ENCODE assay signal across 18 cellular contexts in genomic region chr6:90238663-90239542, GRCh38. TPM values are rescaled to one million over a fixed set of nuclear protein-coding genes. Genes with fewer than 3 reads are reported as not detected.
DNase-seq lines count a peak whose midpoint lies in the region; ATAC-seq lines count a peak whose summit lies in the region.
"Had no signal": no experiment of that assay in that cellular context is flagged by ENCODE, and none has a peak within 500 bp of the region (broad histone marks: within the 10 kb centered on the region; RNA-seq: fewer than 3 reads in every experiment).

No MANE protein-coding gene starts in this region.

- no peaks in the 10 kb centered on the region for H3K9me3 Mint-ChIP-seq in activated T-cell treated with anti-CD3 and anti-CD28 coated beads, Interleukin-2, amount 50 U/mL, for 72 hours
- no peaks in the 10 kb centered on the region for H3K9me3 Mint-ChIP-seq in stimulated activated memory B cell treated with anti-CD40 and anti-IgM and Interleukin-4, amounts not matched to agents 10 μg/mL and 1 μg/mL and 100 μg/mL, for 72 hours
- H3K9me3 Mint-ChIP-seq: IgD-negative memory B cell had no signal

- no peaks in the 10 kb centered on the region for H3K27me3 Mint-ChIP-seq in activated T-cell treated with anti-CD3 and anti-CD28 coated beads, Interleukin-2, amount 50 U/mL, for 72 hours (ENCODE audit: low read depth)
- H3K27me3 Mint-ChIP-seq in T-helper 17 cell, result no peaks in the 10 kb centered on the region
- H3K27me3 Mint-ChIP-seq in stimulated activated memory B cell treated with anti-CD40 and anti-IgM and Interleukin-4, amounts not matched to agents 10 μg/mL and 1 μg/mL and 100 μg/mL, for 72 hours, result no peaks in the 10 kb centered on the region
- H3K27me3 Mint-ChIP-seq: IgD-negative memory B cell had no signal

- H3K27ac Mint-ChIP-seq in activated T-cell treated with anti-CD3 and anti-CD28 coated beads, Interleukin-2, amount 50 U/mL, for 72 hours, result peak overlapping the region; percentile 91
- H3K27ac Mint-ChIP-seq in T-helper 17 cell, result peak overlapping the region; percentile 79
- peak overlapping the region; percentile 72 for H3K27ac Mint-ChIP-seq in stimulated activated memory B cell treated with anti-CD40 and anti-IgM and Interleukin-4, amounts not matched to agents 10 μg/mL and 1 μg/mL and 100 μg/mL, for 72 hours

- H3K4me1 Mint-ChIP-seq in activated T-cell treated with anti-CD3 and anti-CD28 coated beads, Interleukin-2, amount 50 U/mL, for 72 hours (ENCODE audit: low read depth), result peaks cover 88% of the 10 kb centered on the region
- peaks cover 35% of the 10 kb centered on the region for H3K4me1 Mint-ChIP-seq in T-helper 17 cell
- peaks cover 33% of the 10 kb centered on the region for H3K4me1 Mint-ChIP-seq in stimulated activated memory B cell treated with anti-CD40 and anti-IgM and Interleukin-4, amounts not matched to agents 10 μg/mL and 1 μg/mL and 100 μg/mL, for 72 hours

- H3K36me3 Mint-ChIP-seq in activated T-cell treated with anti-CD3 and anti-CD28 coated beads, Interleukin-2, amount 50 U/mL, for 72 hours (ENCODE audit: insufficient read depth in 2 of 2), result peaks cover 5 to 23% of the 10 kb centered on the region in 2 donors
- no peaks in the 10 kb centered on the region for H3K36me3 Mint-ChIP-seq in T-helper 17 cell (ENCODE audit: low read depth)
- H3K36me3 Mint-ChIP-seq in stimulated activated memory B cell treated with anti-CD40 and anti-IgM and Interleukin-4, amounts not matched to agents 10 μg/mL and 1 μg/mL and 100 μg/mL, for 72 hours, result peaks cover 7% of the 10 kb centered on the region

- peak overlapping the region; percentile 58 to 78 for H3K4me3 Mint-ChIP-seq in activated T-cell treated with anti-CD3 and anti-CD28 coated beads, Interleukin-2, amount 50 U/mL, for 72 hours
- no peak overlapping the region for H3K4me3 Mint-ChIP-seq in T-helper 17 cell
- no peak overlapping the region for H3K4me3 Mint-ChIP-seq in stimulated activated memory B cell treated with anti-CD40 and anti-IgM and Interleukin-4, amounts not matched to agents 10 μg/mL and 1 μg/mL and 100 μg/mL, for 72 hours
- H3K4me3 Mint-ChIP-seq: IgD-negative memory B cell had no signal

- H3K9me3 ChIP-seq in T-helper 17 cell (ENCODE audit: control insufficient read depth, low read length, poor library complexity, severe bottlenecking), result no peaks in the 10 kb centered on the region
- H3K9me3 ChIP-seq: prostate gland had no signal

- ATAC-seq in activated T-cell treated with anti-CD3 and anti-CD28 coated beads, Interleukin-2, amount 50 U/mL, for 72 hours (replicated peaks in 1 of 2), result no peak
- ATAC-seq in T-helper 17 cell (no peak), left lobe of liver (peak; percentile 89)
- peak; percentile 34 for ATAC-seq in stimulated activated memory B cell treated with anti-CD40 and anti-IgM and Interleukin-4, amounts not matched to agents 10 μg/mL and 1 μg/mL and 100 μg/mL, for 72 hours

- DNase-seq in activated T-cell treated with anti-CD3 and anti-CD28 coated beads, Interleukin-2, amount 50 U/mL, for 72 hours, result no peak
- no peak for DNase-seq in activated T-cell treated with anti-CD3 and anti-CD28 coated beads, Interleukin-2, amount 50 U/mL, for 48 hours
- DNase-seq in T-helper 17 cell (no peak), left lobe of liver (ENCODE audit: low spot score) (peak; percentile 49), NCI-H2029 (lab: John Stamatoyannopoulos, UW) (no peak), DMS 273 (lab: John Stamatoyannopoulos, UW; ENCODE audit: unreplicated experiment) (no peak), NCI-H774 (lab: John Stamatoyannopoulos, UW) (no peak)
- DNase-seq: activated CD4-positive, alpha-beta T cell treated with anti-CD3 and anti-CD28 coated beads, Interleukin-2, amount 50 U/mL, for 4 hours; activated gamma-delta T cell; effector CD8-positive, alpha-beta T cell; GF-D8; HCEC 1CT; MV-4-11; substantia nigra; T-helper 9 cell had no signal

RNA-seq across cellular contexts. Expression of gene BACH2, which starts 57.7 kb away (rescaled TPM):
- total RNA-seq in activated T-cell treated with anti-CD3 and anti-CD28 coated beads, Interleukin-2, amount 50 U/mL, for 72 hours, result 100 to 1,000 TPM; 101 to 111 TPM
- total RNA-seq in T-helper 17 cell, result 10 to 100 TPM; 53.7 to 69.9 TPM
- 3.1 TPM for total RNA-seq in left lobe of liver

Comparison
In these comparisons a context has a peak if more than half of its experiments do, and no peak if none do; other contexts are left out.
1. ATAC-seq: peak in left lobe of liver (single experiment) and stimulated activated memory B cell treated with anti-CD40 and anti-IgM and Interleukin-4, amounts not matched to agents 10 μg/mL and 1 μg/mL and 100 μg/mL, for 72 hours (single experiment); none in activated T-cell treated with anti-CD3 and anti-CD28 coated beads, Interleukin-2, amount 50 U/mL, for 72 hours (0 of 2) and T-helper 17 cell (single experiment).
2. H3K4me3 Mint-ChIP-seq: peak in activated T-cell treated with anti-CD3 and anti-CD28 coated beads, Interleukin-2, amount 50 U/mL, for 72 hours (2 of 2); none in T-helper 17 cell (single experiment) and stimulated activated memory B cell treated with anti-CD40 and anti-IgM and Interleukin-4, amounts not matched to agents 10 μg/mL and 1 μg/mL and 100 μg/mL, for 72 hours (single experiment).
3. RNA of gene BACH2, which starts 57.7 kb away (total RNA-seq): 101 to 111 TPM in activated T-cell treated with anti-CD3 and anti-CD28 coated beads, Interleukin-2, amount 50 U/mL, for 72 hours and 53.7 to 69.9 TPM in T-helper 17 cell; 3.1 TPM in left lobe of liver (single experiment); every median in the first group is over 10 times any median in the second.
4. Peak in every context shown above with its lines, with median percentiles within 50 percentile points of each other: H3K27ac Mint-ChIP-seq.